9 cellular contexts compared by ENCODE assay signal in the genomic region with DNA sequence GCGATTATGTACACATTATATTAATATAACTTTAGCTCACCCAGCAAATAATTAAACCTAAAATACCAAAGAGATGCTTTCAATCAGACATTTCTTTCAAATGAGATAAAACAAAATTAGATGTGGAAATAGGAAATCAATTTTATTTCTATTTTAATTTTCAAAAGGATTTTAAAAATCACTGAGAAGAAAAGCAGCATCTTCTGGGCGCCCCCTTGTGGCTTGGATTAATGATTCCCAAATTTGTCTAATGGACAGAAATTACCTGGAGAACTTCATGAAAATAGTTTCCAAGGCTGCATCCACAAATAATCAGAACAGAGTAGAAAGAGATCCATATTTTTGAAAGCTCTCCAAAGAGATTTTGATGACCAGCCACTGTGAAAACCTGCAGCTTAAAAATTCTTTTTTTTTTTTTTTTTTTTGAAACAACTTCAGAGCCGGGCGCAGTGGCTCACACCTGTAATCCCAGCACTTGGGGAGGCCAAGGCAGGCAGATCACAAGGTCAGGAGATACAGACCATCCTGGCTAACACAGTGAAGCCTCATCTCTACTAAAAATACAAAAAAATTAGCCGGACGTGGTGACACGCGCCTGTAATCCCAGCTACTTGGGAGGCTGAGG. TPM values are rescaled to one million over a fixed set of nuclear protein-coding genes. Genes with fewer than 3 reads are reported as not detected.
A peak's percentile ranks its signal among the peaks of the same experiment; 100 is the strongest.
DNase-seq lines count a peak whose midpoint lies in the region; ATAC-seq and TF ChIP-seq lines count a peak whose summit lies in the region.
"Had no signal": no experiment of that assay in that cellular context is flagged by ENCODE, and none has a peak within 500 bp of the region (broad histone marks: within the 10 kb centered on the region; RNA-seq: fewer than 3 reads in every experiment).

No MANE protein-coding gene starts in this region.

- no peaks in the 10 kb centered on the region for H3K36me3 ChIP-seq in cardiac muscle cell
- H3K36me3 ChIP-seq in MG63, result no peaks in the 10 kb centered on the region

- H3K27me3 ChIP-seq in cardiac muscle cell (no peaks in the 10 kb centered on the region), MG63 (no peaks in the 10 kb centered on the region)

- peak; percentile 50 to 56 for DNase-seq in cardiac muscle cell (ENCODE audit: low read depth in 1 of 2, low spot score in 1 of 2)
- no peak for DNase-seq in Right ventricle myocardium inferior (ENCODE audit: missing footprints)
- peak; percentile 17 for DNase-seq in NCI-H82 treated with DMSO at 0.1 percent for 48 hours (lab: John Stamatoyannopoulos, UW; ENCODE audit: unreplicated experiment)
- DNase-seq in astrocyte of the cerebellum (ENCODE audit: low read depth), result peak; percentile 12
- peak; percentile 31 for DNase-seq in iris pigment epithelial cell (ENCODE audit: low read depth)
- peak; percentile 33 for DNase-seq in stimulated activated CD8-positive, alpha-beta memory T cell treated with anti-CD3 and anti-CD28 coated beads, Interleukin-12 subunit alpha, Interleukin-12 subunit beta, amount 100 ng/mL, for 1 hour (ENCODE audit: low read depth)
- no peak for DNase-seq in MG63

- intact Hi-C loops in Right ventricle myocardium inferior (cut with DNase I), result loop anchor here (10.0 kb wide), 2 partner anchors 54 to 96 kb away; partner anchors contain the start of genes ABHD17B, C9orf85 and CEMIP2

- peaks cover 5% of the 10 kb centered on the region for H3K4me1 ChIP-seq in cardiac muscle cell (ENCODE audit: low read depth)

- in situ Hi-C loops in astrocyte of the cerebellum (cut with HindIII; ENCODE audit: low sequenced_read_pairs), result no loop called here

- no peak for ATAC-seq in Right ventricle myocardium inferior
- no peak for ATAC-seq in GM21447 (IDR thresholded peaks at IDR 0.05; ENCODE audit: unreplicated experiment)

- H3K9me3 ChIP-seq in cardiac muscle cell (ENCODE audit: low read depth), result no peaks in the 10 kb centered on the region
- no peaks in the 10 kb centered on the region for H3K9me3 ChIP-seq in MG63

- TF ChIP-seq CTCF in cardiac muscle cell (IDR thresholded peaks at IDR 0.05; ENCODE audit: low read depth, low read length) (peak; percentile 71), astrocyte of the cerebellum (IDR thresholded peaks at IDR 0.05; ENCODE audit: low read depth, low read length, missing control alignments) (peak; percentile 69)

- no peak overlapping the region for H3K4me3 ChIP-seq in cardiac muscle cell
- no peak overlapping the region for H3K4me3 ChIP-seq in astrocyte of the cerebellum (ENCODE audit: low read depth, low read length)
- no peak overlapping the region for H3K4me3 ChIP-seq in MG63

- no peak overlapping the region for H3K27ac ChIP-seq in cardiac muscle cell
- H3K27ac ChIP-seq: epithelial cell of prostate had no signal

RNA-seq across cellular contexts. Expression of gene CEMIP2, which starts 50.9 kb away (rescaled TPM):
- total RNA-seq in cardiac muscle cell, result 16.5 and 39.4 TPM in 2 replicates
- polyA plus RNA-seq in cardiac muscle cell, result 15.9 and 17.1 TPM in 2 replicates
- total RNA-seq in Right ventricle myocardium inferior, result 9.3 TPM
- 0.30 and 7.8 TPM in 2 replicates for total RNA-seq in MG63 (2014; rRNA removed; shearing (Covaris generic); ENCODE audit: low replicate concordance)

Comparison
In these comparisons a context has a peak if more than half of its experiments do, and no peak if none do; other contexts are left out.
1. DNase-seq: peak in cardiac muscle cell (2 of 2), NCI-H82 treated with DMSO at 0.1 percent for 48 hours (single experiment), astrocyte of the cerebellum (single experiment), iris pigment epithelial cell (single experiment) and stimulated activated CD8-positive, alpha-beta memory T cell treated with anti-CD3 and anti-CD28 coated beads, Interleukin-12 subunit alpha, Interleukin-12 subunit beta, amount 100 ng/mL, for 1 hour (single experiment); none in Right ventricle myocardium inferior (single experiment) and MG63 (single experiment).